In the genomic region with DNA sequence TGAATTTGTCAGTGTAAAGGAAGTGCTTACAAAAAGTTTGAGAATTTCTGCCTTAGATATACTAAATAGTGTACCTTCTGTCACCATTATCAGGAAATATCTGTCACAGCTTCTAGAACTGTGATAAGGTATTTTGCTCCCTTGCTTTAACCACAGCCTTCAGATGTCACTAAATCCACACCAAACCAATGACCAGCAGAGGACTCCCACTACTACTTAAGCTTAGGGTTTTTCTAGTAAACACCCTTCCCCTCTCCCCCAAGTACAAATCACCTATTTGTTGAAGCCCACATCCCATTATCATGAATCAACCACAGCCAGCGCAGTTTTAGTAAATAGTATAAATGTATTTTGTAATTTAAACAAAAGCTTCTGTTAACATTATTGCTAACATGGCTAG, we compare ENCODE assay signal across 27 cellular contexts. TPM values are rescaled to one million over a fixed set of nuclear protein-coding genes. Genes with fewer than 3 reads are reported as not detected.
"Had no signal": no experiment of that assay in that cellular context is flagged by ENCODE, and none has a peak within 500 bp of the region (broad histone marks: within the 10 kb centered on the region; RNA-seq: fewer than 3 reads in every experiment).

No MANE protein-coding gene starts in this region.

- ATAC-seq: activated naive CD4-positive, alpha-beta T cell treated with anti-CD3 and anti-CD28 coated beads, Interleukin-2, amount 50 U/mL, for 72 hours; activated T-cell treated with anti-CD3 and anti-CD28 coated beads, Interleukin-2, amount 50 U/mL, for 72 hours; heart left ventricle; left cardiac atrium; sciatic nerve; stimulated activated memory B cell treated with anti-CD40 and anti-IgM and Interleukin-4, amounts not matched to agents 10 μg/mL and 1 μg/mL and 100 μg/mL, for 72 hours; WTC11 had no signal

- H3K27ac Mint-ChIP-seq: activated naive CD4-positive, alpha-beta T cell treated with anti-CD3 and anti-CD28 coated beads, Interleukin-2, amount 50 U/mL, for 72 hours; activated T-cell treated with anti-CD3 and anti-CD28 coated beads, Interleukin-2, amount 50 U/mL, for 72 hours; nephron progenitor cell; stimulated activated memory B cell treated with anti-CD40 and anti-IgM and Interleukin-4, amounts not matched to agents 10 μg/mL and 1 μg/mL and 100 μg/mL, for 72 hours; WTC11 had no signal

- H3K9me3 ChIP-seq: breast epithelium, heart left ventricle, stomach, suprapubic skin, tibial nerve had no signal

- H3K4me3 ChIP-seq: breast epithelium, heart left ventricle, stomach, suprapubic skin, tibial nerve had no signal

- H3K36me3 ChIP-seq: breast epithelium had no signal

- H3K27me3 Mint-ChIP-seq: stimulated activated memory B cell treated with anti-CD40 and anti-IgM and Interleukin-4, amounts not matched to agents 10 μg/mL and 1 μg/mL and 100 μg/mL, for 72 hours had no signal

- H3K27me3 ChIP-seq: breast epithelium, heart left ventricle, stomach, suprapubic skin, tibial nerve had no signal

- H3K4me1 ChIP-seq: breast epithelium, suprapubic skin had no signal

- H3K9me3 Mint-ChIP-seq: activated naive CD4-positive, alpha-beta T cell treated with anti-CD3 and anti-CD28 coated beads, Interleukin-2, amount 50 U/mL, for 72 hours; activated T-cell treated with anti-CD3 and anti-CD28 coated beads, Interleukin-2, amount 50 U/mL, for 72 hours; nephron progenitor cell; stimulated activated memory B cell treated with anti-CD40 and anti-IgM and Interleukin-4, amounts not matched to agents 10 μg/mL and 1 μg/mL and 100 μg/mL, for 72 hours; WTC11 had no signal

- H3K4me1 Mint-ChIP-seq: WTC11 had no signal

- H3K27ac ChIP-seq: breast epithelium, heart left ventricle, stomach, suprapubic skin, tibial nerve had no signal

- DNase-seq: activated CD8-positive, alpha-beta memory T cell treated with anti-CD3 and anti-CD28 coated beads, Interleukin-2, amount 50 U/mL, for 48 hours; activated gamma-delta T cell; activated T-cell treated with anti-CD3 and anti-CD28 coated beads, Interleukin-2, amount 50 U/mL, for 72 hours; amniotic stem cell; cerebellar nuclear complex; cortex of kidney; heart left ventricle; left cardiac atrium; mesenchymal stem cell; nephron progenitor cell; nucleus accumbens; small intestine; stimulated activated CD4-positive, alpha-beta T cell treated with anti-CD3 and anti-CD28 coated beads, Interleukin-2, amount 100 ng/mL, for 24 hours; stomach; T-helper 2 cell had no signal

- H3K4me3 Mint-ChIP-seq: activated T-cell treated with anti-CD3 and anti-CD28 coated beads, Interleukin-2, amount 50 U/mL, for 72 hours; nephron progenitor cell; stimulated activated memory B cell treated with anti-CD40 and anti-IgM and Interleukin-4, amounts not matched to agents 10 μg/mL and 1 μg/mL and 100 μg/mL, for 72 hours; WTC11 had no signal

RNA-seq across cellular contexts. Expression of a gene that starts 8.6 kb away (rescaled TPM):
- total RNA-seq: activated CD8-positive, alpha-beta memory T cell treated with anti-CD3 and anti-CD28 coated beads for 36 hours; mononuclear cell had no signal

RNA-seq across cellular contexts. Expression of a gene that starts 51.5 kb away (rescaled TPM):
- total RNA-seq: activated CD8-positive, alpha-beta memory T cell treated with anti-CD3 and anti-CD28 coated beads for 36 hours; activated naive CD4-positive, alpha-beta T cell treated with anti-CD3 and anti-CD28 coated beads, Interleukin-2, amount 50 U/mL, for 72 hours; breast epithelium; epithelial cell of proximal tubule; fibroblast of villous mesenchyme; liver; mononuclear cell; sciatic nerve; suprapubic skin; tibial nerve had no signal
- polyA plus RNA-seq: liver had no signal
